ENCODE assay signal across 15 cellular contexts in genomic region chr16:47851026-47851610, GRCh38.
DNase-seq lines count a peak whose midpoint lies in the region; ATAC-seq and TF ChIP-seq lines count a peak whose summit lies in the region.
"Had no signal": no experiment of that assay in that cellular context is flagged by ENCODE, and none has a peak within 500 bp of the region (broad histone marks: within the 10 kb centered on the region; RNA-seq: fewer than 3 reads in every experiment).

No MANE protein-coding gene starts in this region.

- in situ Hi-C loops in transverse colon (cut with MboI; ENCODE audit: low pct_ligation_motif_present in 1 of 4, low pct_unique_long_range_greater_than_20kb in 1 of 4, low sequenced_read_pairs in 3 of 4) = no loop called here

- no peaks in the 10 kb centered on the region for H3K27me3 ChIP-seq in transverse colon

- no peak for TF ChIP-seq EP300 in transverse colon (IDR thresholded peaks at IDR 0.05; ENCODE audit: low read depth)

- H3K36me3 ChIP-seq in transverse colon = no peaks in the 10 kb centered on the region

- H3K36me3 Mint-ChIP-seq in brain = no peaks in the 10 kb centered on the region
- H3K36me3 Mint-ChIP-seq: CD8-positive, alpha-beta T cell had no signal

- whole genome bisulfite sequencing in transverse colon (ENCODE audit: low coverage in 1 of 2), 2 donors = 62 to 70% methylated on average over 5 to 11 of the region's 11 CpGs

- TF ChIP-seq CTCF in brain (conservative IDR thresholded peaks at IDR 0.05) (no peak), transverse colon (IDR thresholded peaks at IDR 0.05) (no peak)

- no peak for TF ChIP-seq POLR2A in transverse colon (IDR thresholded peaks at IDR 0.05)

- peak; percentile 30 for DNase-seq in NCI-H2227 (lab: John Stamatoyannopoulos, UW; ENCODE audit: unreplicated experiment)
- peak; percentile 28 for DNase-seq in iPS-NIHi11 (ENCODE audit: low spot score)
- DNase-seq in putamen (ENCODE audit: low spot score) = peak; percentile 29
- no peak for DNase-seq in COLO829 (ENCODE audit: low spot score)
- DNase-seq in transverse colon = no peak
- DNase-seq: CD8-positive, alpha-beta T cell; HFFc6; NCI-H1092 treated with DMSO at 0.1 percent for 48 hours; NCI-H1694; NCI-H774 had no signal

- no peaks in the 10 kb centered on the region for H3K4me1 ChIP-seq in transverse colon

- no peak overlapping the region for H3K4me3 ChIP-seq in transverse colon

- H3K9me3 ChIP-seq in transverse colon = no peaks in the 10 kb centered on the region

- peaks cover 0 to 6% (median 0%) of the 10 kb centered on the region in 5 experiments for H3K9me3 Mint-ChIP-seq in brain
- H3K9me3 Mint-ChIP-seq: CD8-positive, alpha-beta T cell had no signal

- intact Hi-C loops in transverse colon (cut with DNase I; ENCODE audit: low total_unique reads) = no loop called here

- peaks cover 8% of the 10 kb centered on the region for H3K27me3 Mint-ChIP-seq in brain

- H3K4me1 Mint-ChIP-seq in brain = peaks cover 55% of the 10 kb centered on the region

- ATAC-seq in GM21737 (IDR thresholded peaks at IDR 0.05; ENCODE audit: unreplicated experiment) (no peak), HG03354 (IDR thresholded peaks at IDR 0.05; ENCODE audit: poor library complexity, severe bottlenecking, unreplicated experiment) (no peak)
- ATAC-seq: CD8-positive, alpha-beta T cell; Right ventricle myocardium inferior had no signal

- no peak overlapping the region for H3K27ac ChIP-seq in transverse colon
- H3K27ac ChIP-seq: HL-60 had no signal

- H3K4me3 Mint-ChIP-seq in brain = no peak overlapping the region
- H3K4me3 Mint-ChIP-seq: CD8-positive, alpha-beta T cell; HFFc6 had no signal

- peak overlapping the region in 3 of 5 experiments; percentile 15 to 50 (median 19) for H3K27ac Mint-ChIP-seq in brain
- H3K27ac Mint-ChIP-seq: CD8-positive, alpha-beta T cell; HFFc6 had no signal

Comparison
In these comparisons a context has a peak if more than half of its experiments do, and no peak if none do; other contexts are left out.
1. DNase-seq: peak in NCI-H2227 (single experiment), iPS-NIHi11 (single experiment) and putamen (single experiment); none in COLO829 (single experiment) and transverse colon (single experiment).